8 cellular contexts compared by ENCODE assay signal in the genomic region with DNA sequence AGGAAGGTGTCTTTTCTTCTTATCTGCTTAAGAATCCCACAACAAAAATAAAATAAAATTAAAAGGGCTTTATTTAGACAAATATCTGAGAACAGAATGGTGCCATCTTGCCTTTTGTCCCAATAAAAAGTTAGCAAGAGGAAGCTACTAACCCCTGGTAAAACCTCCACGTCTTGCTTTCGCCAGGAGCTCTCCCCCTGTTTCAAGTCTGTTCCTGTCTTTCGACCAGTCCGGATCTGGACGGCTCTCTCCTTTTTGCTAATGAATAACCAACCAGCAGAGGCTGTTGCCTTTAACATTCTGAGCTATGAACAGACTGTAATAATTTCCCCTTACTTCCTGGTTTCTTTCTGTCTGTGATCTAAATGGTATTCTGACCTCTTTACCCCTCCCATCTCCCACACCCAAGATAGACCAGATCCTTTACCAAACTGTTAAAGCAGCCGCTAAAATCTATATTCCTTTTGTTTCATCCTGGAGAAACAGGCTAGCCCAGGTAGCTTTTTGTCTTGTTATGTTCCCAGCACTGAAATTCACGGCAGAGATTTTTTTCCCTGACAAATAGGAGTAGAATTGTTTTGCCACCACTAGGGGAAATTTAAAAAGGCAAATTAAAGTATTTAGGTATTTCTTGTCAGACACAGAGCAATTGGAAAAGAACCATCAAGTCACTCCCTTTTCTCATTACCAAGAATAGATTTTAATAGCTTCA. TPM values are rescaled to one million over a fixed set of nuclear protein-coding genes. Genes with fewer than 3 reads are reported as not detected.
DNase-seq lines count a peak whose midpoint lies in the region; ATAC-seq, FAIRE-seq and TF ChIP-seq lines count a peak whose summit lies in the region.

A gene with protein sequence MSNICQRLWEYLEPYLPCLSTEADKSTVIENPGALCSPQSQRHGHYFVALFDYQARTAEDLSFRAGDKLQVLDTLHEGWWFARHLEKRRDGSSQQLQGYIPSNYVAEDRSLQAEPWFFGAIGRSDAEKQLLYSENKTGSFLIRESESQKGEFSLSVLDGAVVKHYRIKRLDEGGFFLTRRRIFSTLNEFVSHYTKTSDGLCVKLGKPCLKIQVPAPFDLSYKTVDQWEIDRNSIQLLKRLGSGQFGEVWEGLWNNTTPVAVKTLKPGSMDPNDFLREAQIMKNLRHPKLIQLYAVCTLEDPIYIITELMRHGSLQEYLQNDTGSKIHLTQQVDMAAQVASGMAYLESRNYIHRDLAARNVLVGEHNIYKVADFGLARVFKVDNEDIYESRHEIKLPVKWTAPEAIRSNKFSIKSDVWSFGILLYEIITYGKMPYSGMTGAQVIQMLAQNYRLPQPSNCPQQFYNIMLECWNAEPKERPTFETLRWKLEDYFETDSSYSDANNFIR (minus strand): TSS at position 320 of the 712 bp plus-strand sequence. CDS start 580 bp downstream, outside the sequence.

- no peaks in the 10 kb centered on the region for H3K36me3 ChIP-seq in cardiac muscle cell

- H3K9me3 ChIP-seq in cardiac muscle cell (ENCODE audit: low read depth), result no peaks in the 10 kb centered on the region

- H3K4me1 ChIP-seq in cardiac muscle cell (ENCODE audit: low read depth), result no peaks in the 10 kb centered on the region

- FAIRE-seq in RCC 7860 (lab: Jason Lieb, UNC), result peak; percentile 89

- no peak within 1 kb of the TSS for H3K27ac Mint-ChIP-seq in stimulated activated naive B cell treated with anti-CD40 and anti-IgM and Interleukin-4, amounts not matched to agents 10 μg/mL and 1 μg/mL and 100 μg/mL, for 72 hours
- no peak within 1 kb of the TSS for H3K27ac Mint-ChIP-seq in nephron progenitor cell
- H3K27ac Mint-ChIP-seq in T-helper 2 cell treated with Interferon-gamma antibody and Interleukin-4, amounts not matched to agents 5 μg/mL and 100 μg/mL, for 36 hours, result no peak within 1 kb of the TSS

- peak within 1 kb of the TSS; percentile 23 to 39 for H3K4me3 Mint-ChIP-seq in stimulated activated naive B cell treated with anti-CD40 and anti-IgM and Interleukin-4, amounts not matched to agents 10 μg/mL and 1 μg/mL and 100 μg/mL, for 72 hours
- no peak within 1 kb of the TSS for H3K4me3 Mint-ChIP-seq in nephron progenitor cell
- no peak within 1 kb of the TSS for H3K4me3 Mint-ChIP-seq in T-helper 2 cell treated with Interferon-gamma antibody and Interleukin-4, amounts not matched to agents 5 μg/mL and 100 μg/mL, for 36 hours

- TF ChIP-seq CTCF in cardiac muscle cell (IDR thresholded peaks at IDR 0.05; ENCODE audit: low read depth, low read length), result peak; percentile 48
- TF ChIP-seq CTCF in nephron progenitor cell (IDR thresholded peaks at IDR 0.05), result no peak

- H3K9me3 Mint-ChIP-seq in stimulated activated naive B cell treated with anti-CD40 and anti-IgM and Interleukin-4, amounts not matched to agents 10 μg/mL and 1 μg/mL and 100 μg/mL, for 72 hours, result no peaks in the 10 kb centered on the region
- no peaks in the 10 kb centered on the region for H3K9me3 Mint-ChIP-seq in nephron progenitor cell
- H3K9me3 Mint-ChIP-seq in T-helper 2 cell treated with Interferon-gamma antibody and Interleukin-4, amounts not matched to agents 5 μg/mL and 100 μg/mL, for 36 hours, result no peaks in the 10 kb centered on the region

- peak; percentile 72 for DNase-seq in RCC 7860 (ENCODE audit: low spot score)
- peak in 1 of 2 donors; percentile 80 for DNase-seq in cardiac muscle cell (ENCODE audit: low read depth in 1 of 2, low spot score in 1 of 2)
- no peak for DNase-seq in stimulated activated naive B cell treated with anti-CD40 and anti-IgM and Interleukin-4, amounts not matched to agents 10 μg/mL and 1 μg/mL and 100 μg/mL, for 72 hours
- DNase-seq in nephron progenitor cell, result no peak
- DNase-seq in activated T-cell treated with anti-CD3 and anti-CD28 coated beads for 4 hours, result no peak
- no peak for DNase-seq in T-helper 2 cell treated with Interferon-gamma antibody and Interleukin-4, amounts not matched to agents 5 μg/mL and 100 μg/mL, for 36 hours (ENCODE audit: low spot score)
- no peak for DNase-seq in nucleus accumbens (lab: John Stamatoyannopoulos, UW)

- peaks cover 4 to 31% of the 10 kb centered on the region in 2 donors for H3K27me3 Mint-ChIP-seq in stimulated activated naive B cell treated with anti-CD40 and anti-IgM and Interleukin-4, amounts not matched to agents 10 μg/mL and 1 μg/mL and 100 μg/mL, for 72 hours
- peaks cover 3% of the 10 kb centered on the region for H3K27me3 Mint-ChIP-seq in nephron progenitor cell (ENCODE audit: low read depth, poor library complexity)
- peaks cover 24% of the 10 kb centered on the region for H3K27me3 Mint-ChIP-seq in T-helper 2 cell treated with Interferon-gamma antibody and Interleukin-4, amounts not matched to agents 5 μg/mL and 100 μg/mL, for 36 hours (ENCODE audit: low read depth)

- no peaks in the 10 kb centered on the region for H3K36me3 Mint-ChIP-seq in stimulated activated naive B cell treated with anti-CD40 and anti-IgM and Interleukin-4, amounts not matched to agents 10 μg/mL and 1 μg/mL and 100 μg/mL, for 72 hours
- H3K36me3 Mint-ChIP-seq in nephron progenitor cell (ENCODE audit: low read depth), result no peaks in the 10 kb centered on the region
- H3K36me3 Mint-ChIP-seq in T-helper 2 cell treated with Interferon-gamma antibody and Interleukin-4, amounts not matched to agents 5 μg/mL and 100 μg/mL, for 36 hours (ENCODE audit: low read depth), result no peaks in the 10 kb centered on the region

- H3K27ac ChIP-seq in cardiac muscle cell, result no peak within 1 kb of the TSS

- H3K27me3 ChIP-seq in cardiac muscle cell, result no peaks in the 10 kb centered on the region

- no peak within 1 kb of the TSS for H3K4me3 ChIP-seq in cardiac muscle cell

- peaks cover 6 to 7% of the 10 kb centered on the region in 2 donors for H3K4me1 Mint-ChIP-seq in stimulated activated naive B cell treated with anti-CD40 and anti-IgM and Interleukin-4, amounts not matched to agents 10 μg/mL and 1 μg/mL and 100 μg/mL, for 72 hours
- no peaks in the 10 kb centered on the region for H3K4me1 Mint-ChIP-seq in nephron progenitor cell
- H3K4me1 Mint-ChIP-seq in T-helper 2 cell treated with Interferon-gamma antibody and Interleukin-4, amounts not matched to agents 5 μg/mL and 100 μg/mL, for 36 hours (ENCODE audit: low read depth), result no peaks in the 10 kb centered on the region

- ATAC-seq in GM21737 (IDR thresholded peaks at IDR 0.05; ENCODE audit: unreplicated experiment), result peak; percentile 51
- ATAC-seq in stimulated activated naive B cell treated with anti-CD40 and anti-IgM and Interleukin-4, amounts not matched to agents 10 μg/mL and 1 μg/mL and 100 μg/mL, for 72 hours (replicated peaks), result peak in 1 of 2 donors; percentile 47

RNA-seq across cellular contexts. Expression of the gene that starts here (rescaled TPM):
- total RNA-seq in cardiac muscle cell, result 0.60 and 0.71 TPM in 2 replicates
- polyA plus RNA-seq in cardiac muscle cell, result 0.45 and 1.0 TPM in 2 replicates

Comparison
In these comparisons a context has a peak if more than half of its experiments do, and no peak if none do; other contexts are left out.
1. H3K4me3 Mint-ChIP-seq: peak in stimulated activated naive B cell treated with anti-CD40 and anti-IgM and Interleukin-4, amounts not matched to agents 10 μg/mL and 1 μg/mL and 100 μg/mL, for 72 hours (2 of 2); none in nephron progenitor cell (single experiment) and T-helper 2 cell treated with Interferon-gamma antibody and Interleukin-4, amounts not matched to agents 5 μg/mL and 100 μg/mL, for 36 hours (single experiment).